12 cellular contexts compared by ENCODE assay signal in the genomic region with DNA sequence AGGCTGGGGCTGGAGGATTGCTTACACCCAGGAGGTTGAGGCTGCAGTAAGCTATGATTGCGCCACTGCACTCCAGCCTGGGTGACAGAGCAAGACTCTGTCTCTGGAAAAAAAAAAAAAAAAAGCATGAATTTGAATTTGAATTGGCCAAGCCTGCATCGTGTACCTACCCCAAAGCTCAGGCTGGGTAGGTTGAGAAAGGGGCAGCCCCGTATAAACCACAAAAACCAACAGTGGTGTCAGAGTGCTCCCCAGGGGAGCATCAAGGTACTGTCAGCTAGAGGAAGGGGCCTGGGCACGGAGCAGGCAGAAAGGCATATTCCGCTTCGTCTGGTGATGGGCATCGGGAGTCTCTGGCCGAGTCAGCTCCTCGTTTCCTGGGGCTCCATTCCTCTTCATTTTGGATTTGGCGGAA. TPM values are rescaled to one million over a fixed set of nuclear protein-coding genes. Genes with fewer than 3 reads are reported as not detected.
DNase-seq lines count a peak whose midpoint lies in the region; ATAC-seq and TF ChIP-seq lines count a peak whose summit lies in the region.
"Had no signal": no experiment of that assay in that cellular context is flagged by ENCODE, and none has a peak within 500 bp of the region (broad histone marks: within the 10 kb centered on the region; RNA-seq: fewer than 3 reads in every experiment).

No MANE protein-coding gene starts in this region.

- H3K9me3 Mint-ChIP-seq in memory B cell: no peaks in the 10 kb centered on the region
- no peaks in the 10 kb centered on the region for H3K9me3 Mint-ChIP-seq in glutamatergic neuron (ENCODE audit: unreplicated experiment)

- H3K27me3 ChIP-seq in GM06990 (replicated peaks; ENCODE audit: control insufficient read depth, insufficient read depth, low read length) (no peaks in the 10 kb centered on the region; the same call in 1 of the 2 replicates), H7 (ENCODE audit: control insufficient read depth, insufficient read depth, low read length) (no peaks in the 10 kb centered on the region), dorsolateral prefrontal cortex (no peaks in the 10 kb centered on the region)

- DNase-seq in GM06990 (ENCODE audit: extremely low read depth, insufficient read length): peak; percentile 50
- DNase-seq in H7: peak; percentile 40
- DNase-seq in activated CD4-positive, CD25-positive, alpha-beta regulatory T cell treated with anti-CD3 and anti-CD28 coated beads, Interleukin-2, amount 50 U/mL, for 72 hours: peak; percentile 63
- peak; percentile 61 to 70 for DNase-seq in memory B cell (ENCODE audit: low spot score in 2 of 2)
- no peak for DNase-seq in dorsolateral prefrontal cortex
- DNase-seq in glutamatergic neuron: no peak
- no peak for DNase-seq in hippocampal formation (lab: John Stamatoyannopoulos, UW)
- no peak for DNase-seq in Right ventricle myocardium superior
- DNase-seq: lower lobe of right lung, NCI-H1105 had no signal

- TF ChIP-seq CTCF in GM06990 (IDR thresholded peaks at IDR 0.05; ENCODE audit: insufficient read depth, low read length, poor library complexity, severe bottlenecking): peak; percentile 57
- TF ChIP-seq CTCF in dorsolateral prefrontal cortex (IDR thresholded peaks at IDR 0.05 in 54 of 56, conservative IDR thresholded peaks at IDR 0.05 in 2 of 56; ENCODE audit: low read depth in 1 of 56, partially characterized antibody in 56 of 56): no peak
- TF ChIP-seq CTCF in glutamatergic neuron (IDR thresholded peaks at IDR 0.05; ENCODE audit: partially characterized antibody, unreplicated experiment): no peak

- H3K4me3 Mint-ChIP-seq in memory B cell (no peak overlapping the region), glutamatergic neuron (ENCODE audit: unreplicated experiment) (no peak overlapping the region)

- no peak overlapping the region for H3K27ac ChIP-seq in dorsolateral prefrontal cortex
- H3K27ac ChIP-seq: lower lobe of right lung, VCaP had no signal

- H3K27me3 Mint-ChIP-seq in memory B cell (peaks cover 5% of the 10 kb centered on the region), glutamatergic neuron (ENCODE audit: unreplicated experiment) (peaks cover 4% of the 10 kb centered on the region)

- H3K4me3 ChIP-seq in GM06990 (replicated peaks; ENCODE audit: low read depth, low read length): no peak overlapping the region
- no peak overlapping the region for H3K4me3 ChIP-seq in H7 (ENCODE audit: insufficient read depth, low read depth, low read length)
- H3K4me3 ChIP-seq in dorsolateral prefrontal cortex: no peak overlapping the region
- H3K4me3 ChIP-seq: HAP-1, lower lobe of right lung had no signal

- H3K36me3 Mint-ChIP-seq in memory B cell (peaks cover 10% of the 10 kb centered on the region), glutamatergic neuron (ENCODE audit: unreplicated experiment) (no peaks in the 10 kb centered on the region)

- ATAC-seq in memory B cell (ENCODE audit: low read depth): peak; percentile 100
- ATAC-seq in Right ventricle myocardium superior (ENCODE audit: poor library complexity): no peak
- ATAC-seq: lower lobe of right lung had no signal

- H3K4me1 Mint-ChIP-seq in memory B cell (peaks cover 5% of the 10 kb centered on the region), glutamatergic neuron (ENCODE audit: low read depth, unreplicated experiment) (no peaks in the 10 kb centered on the region)

- H3K27ac Mint-ChIP-seq in memory B cell (no peak overlapping the region), glutamatergic neuron (ENCODE audit: unreplicated experiment) (no peak overlapping the region)

- no peaks in the 10 kb centered on the region for H3K36me3 ChIP-seq in GM06990 (ENCODE audit: control insufficient read depth, insufficient read depth, low read length)
- H3K36me3 ChIP-seq in H7 (replicated peaks; ENCODE audit: control insufficient read depth, insufficient read depth, low read length): no peaks in the 10 kb centered on the region
- H3K36me3 ChIP-seq: HAP-1, lower lobe of right lung had no signal

- intact Hi-C loops in dorsolateral prefrontal cortex (cut with DNase I) (no loop called here), Right ventricle myocardium superior (cut with DNase I) (no loop called here)

RNA-seq across cellular contexts. Expression of gene RAP1GAP2, which starts 40.9 kb away (rescaled TPM):
- total RNA-seq in H7 (2014; rRNA removed; shearing (Covaris generic)): 35.5 and 45.7 TPM in 2 replicates
- total RNA-seq in dorsolateral prefrontal cortex: 100 to 1,000 TPM in 98 of 120 experiments, 10 to 100 TPM in 22; 46.2 to 205 (median 124) TPM
- 86.0 TPM for total RNA-seq in glutamatergic neuron (ENCODE audit: unreplicated experiment)
- 46.8 TPM for total RNA-seq in Right ventricle myocardium superior

Comparison
In these comparisons a context has a peak if more than half of its experiments do, and no peak if none do; other contexts are left out.
1. DNase-seq: peak in GM06990 (single experiment), H7 (single experiment), activated CD4-positive, CD25-positive, alpha-beta regulatory T cell treated with anti-CD3 and anti-CD28 coated beads, Interleukin-2, amount 50 U/mL, for 72 hours (single experiment) and memory B cell (2 of 2); none in dorsolateral prefrontal cortex (0 of 10), glutamatergic neuron (single experiment), hippocampal formation (0 of 2) and Right ventricle myocardium superior (single experiment).